21 cellular contexts compared by ENCODE assay signal in the genomic region with DNA sequence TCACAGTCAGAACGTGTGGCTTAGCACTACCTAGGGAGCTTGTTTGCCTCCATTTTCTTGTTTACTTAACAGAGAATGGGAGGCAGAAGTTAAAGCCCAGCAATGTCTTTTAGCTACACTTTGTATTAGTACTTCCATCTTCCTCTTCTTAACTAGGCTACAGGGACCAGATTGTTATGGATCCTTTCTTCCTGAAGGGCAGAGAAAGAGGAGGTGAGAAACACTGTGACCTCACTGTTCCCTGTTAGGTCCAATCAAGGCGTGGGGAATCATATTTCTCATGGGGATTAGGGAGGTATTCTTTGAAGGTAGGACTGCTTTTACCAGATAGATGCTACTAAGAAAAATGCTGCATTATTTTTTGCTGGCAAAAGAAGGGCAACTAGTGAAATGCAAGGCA.
DNase-seq lines count a peak whose midpoint lies in the region; ATAC-seq and TF ChIP-seq lines count a peak whose summit lies in the region.
"Had no signal": no experiment of that assay in that cellular context is flagged by ENCODE, and none has a peak within 500 bp of the region (broad histone marks: within the 10 kb centered on the region; RNA-seq: fewer than 3 reads in every experiment).

No MANE protein-coding gene starts in this region.

- TF ChIP-seq CTCF in esophagus muscularis mucosa (IDR thresholded peaks at IDR 0.05): no peak
- TF ChIP-seq CTCF in uterus (IDR thresholded peaks at IDR 0.05): no peak

- 17% methylated on average over 2 of the region's 2 CpGs for WGBS in esophagus muscularis mucosa

- intact Hi-C loops in esophagus muscularis mucosa (cut with DNase I) (no loop called here), uterus (cut with DNase I; ENCODE audit: low total_unique reads) (no loop called here)

- no peaks in the 10 kb centered on the region for H3K36me3 ChIP-seq in esophagus muscularis mucosa
- H3K36me3 ChIP-seq in uterus: no peaks in the 10 kb centered on the region

- peak; percentile 38 for DNase-seq in NCI-H748 (lab: John Stamatoyannopoulos, UW; ENCODE audit: unreplicated experiment)
- DNase-seq in NCI-H748 treated with DMSO at 0.1 percent for 48 hours (lab: John Stamatoyannopoulos, UW): no peak
- no peak for DNase-seq in esophagus muscularis mucosa (ENCODE audit: extremely low spot score)
- no peak for DNase-seq in left lobe of liver (ENCODE audit: low spot score)
- DNase-seq in uterus: no peak
- no peak for DNase-seq in NCI-H2029 treated with DMSO at 0.1 percent for 48 hours (lab: John Stamatoyannopoulos, UW)
- no peak for DNase-seq in NCI-H2171 treated with DMSO at 0.1 percent for 48 hours (lab: John Stamatoyannopoulos, UW)
- DNase-seq: Caco-2; CD4-positive, alpha-beta T cell; DMS53; EL; GOT3; IMR-90; NCI-H1048; NCI-H1436; NCI-H2029; NCI-H2227 treated with DMSO at 0.1 percent for 48 hours; NCI-H510A treated with DMSO at 0.1 percent for 48 hours; PC-9 had no signal

- ATAC-seq in left lobe of liver (peak; percentile 13), SK-N-SH treated with all-trans-retinoic acid at 6 μM for 48 hours (no peak)
- ATAC-seq: GM12878 had no signal

- H3K27me3 ChIP-seq in esophagus muscularis mucosa (no peaks in the 10 kb centered on the region), uterus (no peaks in the 10 kb centered on the region)

- H3K9me3 ChIP-seq in esophagus muscularis mucosa (no peaks in the 10 kb centered on the region), uterus (no peaks in the 10 kb centered on the region)
- H3K9me3 ChIP-seq: Caco-2 had no signal

- no peak for TF ChIP-seq EP300 in esophagus muscularis mucosa (IDR thresholded peaks at IDR 0.05)

- H3K4me3 ChIP-seq in esophagus muscularis mucosa (peak overlapping the region in 1 of 4 donors; percentile 20), uterus (no peak overlapping the region)
- H3K4me3 ChIP-seq: GM12878, PC-9 had no signal

- H3K4me1 ChIP-seq in esophagus muscularis mucosa (peaks cover 0 to 35% (median 24%) of the 10 kb centered on the region in 4 donors), uterus (no peaks in the 10 kb centered on the region)
- H3K4me1 ChIP-seq: Caco-2 had no signal

- TF ChIP-seq POLR2A in esophagus muscularis mucosa (IDR thresholded peaks at IDR 0.05; ENCODE audit: low read depth) (no peak), uterus (IDR thresholded peaks at IDR 0.05) (no peak)

- H3K27ac ChIP-seq in esophagus muscularis mucosa (replicated peaks in 1 of 4) (peak overlapping the region; percentile 54 to 75 (median 64)), uterus (peak overlapping the region; percentile 59 to 60)
- H3K27ac ChIP-seq: PC-9 had no signal

TF ChIP-seq in SK-N-SH treated with all-trans-retinoic acid at 6 μM for 48 hours, 23 proteins besides CTCF, POLR2A, EP300 and RAD21:
- TF ChIP-seq, protein P1, sequence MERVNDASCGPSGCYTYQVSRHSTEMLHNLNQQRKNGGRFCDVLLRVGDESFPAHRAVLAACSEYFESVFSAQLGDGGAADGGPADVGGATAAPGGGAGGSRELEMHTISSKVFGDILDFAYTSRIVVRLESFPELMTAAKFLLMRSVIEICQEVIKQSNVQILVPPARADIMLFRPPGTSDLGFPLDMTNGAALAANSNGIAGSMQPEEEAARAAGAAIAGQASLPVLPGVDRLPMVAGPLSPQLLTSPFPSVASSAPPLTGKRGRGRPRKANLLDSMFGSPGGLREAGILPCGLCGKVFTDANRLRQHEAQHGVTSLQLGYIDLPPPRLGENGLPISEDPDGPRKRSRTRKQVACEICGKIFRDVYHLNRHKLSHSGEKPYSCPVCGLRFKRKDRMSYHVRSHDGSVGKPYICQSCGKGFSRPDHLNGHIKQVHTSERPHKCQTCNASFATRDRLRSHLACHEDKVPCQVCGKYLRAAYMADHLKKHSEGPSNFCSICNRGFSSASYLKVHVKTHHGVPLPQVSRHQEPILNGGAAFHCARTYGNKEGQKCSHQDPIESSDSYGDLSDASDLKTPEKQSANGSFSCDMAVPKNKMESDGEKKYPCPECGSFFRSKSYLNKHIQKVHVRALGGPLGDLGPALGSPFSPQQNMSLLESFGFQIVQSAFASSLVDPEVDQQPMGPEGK (CRISPR knock-in tag; IDR thresholded peaks at IDR 0.05; ENCODE audit: borderline replicate concordance): no peak
- no peak for TF ChIP-seq SNAI2 (CRISPR knock-in tag; IDR thresholded peaks at IDR 0.05)
- TF ChIP-seq ZNF8 (CRISPR knock-in tag; IDR thresholded peaks at IDR 0.05): no peak
- no peak for TF ChIP-seq OSR1 (CRISPR knock-in tag; IDR thresholded peaks at IDR 0.05)
- TF ChIP-seq ZNF565 (CRISPR knock-in tag; conservative IDR thresholded peaks at IDR 0.05; ENCODE audit: low read depth): no peak
- TF ChIP-seq, protein P2, sequence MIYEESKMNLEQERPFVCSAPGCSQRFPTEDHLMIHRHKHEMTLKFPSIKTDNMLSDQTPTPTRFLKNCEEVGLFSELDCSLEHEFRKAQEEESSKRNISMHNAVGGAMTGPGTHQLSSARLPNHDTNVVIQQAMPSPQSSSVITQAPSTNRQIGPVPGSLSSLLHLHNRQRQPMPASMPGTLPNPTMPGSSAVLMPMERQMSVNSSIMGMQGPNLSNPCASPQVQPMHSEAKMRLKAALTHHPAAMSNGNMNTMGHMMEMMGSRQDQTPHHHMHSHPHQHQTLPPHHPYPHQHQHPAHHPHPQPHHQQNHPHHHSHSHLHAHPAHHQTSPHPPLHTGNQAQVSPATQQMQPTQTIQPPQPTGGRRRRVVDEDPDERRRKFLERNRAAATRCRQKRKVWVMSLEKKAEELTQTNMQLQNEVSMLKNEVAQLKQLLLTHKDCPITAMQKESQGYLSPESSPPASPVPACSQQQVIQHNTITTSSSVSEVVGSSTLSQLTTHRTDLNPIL (CRISPR knock-in tag; IDR thresholded peaks at IDR 0.05; ENCODE audit: low read depth): no peak
- TF ChIP-seq RARB (CRISPR knock-in tag; IDR thresholded peaks at IDR 0.05): no peak
- TF ChIP-seq ZFP30 (CRISPR knock-in tag; IDR thresholded peaks at IDR 0.05): no peak
- TF ChIP-seq PPARA (CRISPR knock-in tag; IDR thresholded peaks at IDR 0.05; ENCODE audit: borderline replicate concordance): no peak
